35 cellular contexts compared by ENCODE assay signal in genomic region chr1:96550014-96550413, GRCh38.
"Had no signal": no experiment of that assay in that cellular context is flagged by ENCODE, and none has a peak within 500 bp of the region (broad histone marks: within the 10 kb centered on the region; RNA-seq: fewer than 3 reads in every experiment).

No MANE protein-coding gene starts in this region.

- H3K9me3 ChIP-seq: MG63 had no signal

- H3K27ac ChIP-seq: KMS-11 had no signal

- DNase-seq: Karpas-422, Kasumi-1, KBM-7, KG1, MG63, MM.1S, MV-4-11, NCI-H1048, NCI-H1092, NCI-H1092 treated with DMSO at 0.1 percent for 48 hours, NCI-H1105, NCI-H1105 treated with DMSO at 0.1 percent for 48 hours, NCI-H1417, NCI-H1417 treated with DMSO at 0.1 percent for 48 hours, NCI-H1436, NCI-H1436 treated with DMSO at 0.1 percent for 48 hours, NCI-H146, NCI-H1694, NCI-H1694 treated with DMSO at 0.1 percent for 48 hours, NCI-H187, NCI-H187 treated with DMSO at 0.1 percent for 48 hours, NCI-H1930, NCI-H2029, NCI-H2029 treated with DMSO at 0.1 percent for 48 hours, NCI-H2081, NCI-H2081 treated with DMSO at 0.1 percent for 48 hours, NCI-H2107, NCI-H2171, NCI-H2171 treated with DMSO at 0.1 percent for 48 hours, NCI-H2227 treated with DMSO at 0.1 percent for 48 hours, NCI-H226, NCI-H345, NCI-H446, NCI-H446 treated with DMSO at 0.1 percent for 48 hours had no signal

- H3K36me3 ChIP-seq: MG63 had no signal

- H3K27me3 ChIP-seq: MG63 had no signal

- H3K4me3 ChIP-seq: MG63 had no signal
